1 cellular context compared by ENCODE assay signal in the genomic region with DNA sequence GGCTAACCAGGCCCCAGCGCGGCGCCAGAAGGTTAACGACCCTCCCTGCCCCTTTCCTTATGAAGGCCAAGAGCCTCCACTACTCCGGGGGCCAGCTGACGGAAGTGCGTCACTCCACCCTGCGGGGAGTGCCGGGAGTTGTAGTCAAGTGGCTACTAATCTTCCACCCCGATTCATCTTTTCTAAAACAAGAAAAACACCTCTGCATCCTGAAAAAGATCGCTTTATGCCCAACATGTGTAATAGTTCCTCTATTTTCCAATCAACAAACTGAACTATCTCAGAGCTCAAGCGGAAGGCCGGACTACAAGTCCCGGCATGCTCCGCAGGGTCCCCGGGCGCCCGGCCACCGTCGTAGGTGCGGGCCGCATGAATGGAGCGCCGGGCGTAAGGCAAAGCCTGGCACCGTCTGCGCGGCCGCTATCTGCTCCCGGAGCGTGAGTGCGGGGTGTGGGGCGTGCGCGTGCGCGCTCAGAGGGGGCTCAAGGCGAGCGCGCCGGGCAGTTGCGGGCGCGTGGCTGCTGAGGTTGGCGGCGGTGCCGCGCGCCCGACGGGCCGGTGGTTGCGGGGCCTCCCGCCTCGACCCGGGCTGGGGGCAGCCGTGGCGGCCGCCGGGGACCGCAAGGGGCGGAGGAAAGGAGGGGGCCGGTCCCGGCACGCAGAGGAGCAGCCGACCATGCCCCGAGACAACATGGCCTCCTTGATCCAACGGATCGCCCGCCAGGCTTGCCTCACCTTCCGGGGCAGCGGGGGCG.
TF ChIP-seq lines count a peak whose summit lies in the region.

A gene (plus strand): TSS at position 337 of the 755 bp plus-strand sequence. CDS start 340 bp downstream, at position 677.

TF ChIP-seq in GM12878, 131 proteins besides CTCF, POLR2A, EP300 and RAD21 (continued from another document and continues in another):
- TF ChIP-seq, protein P1, sequence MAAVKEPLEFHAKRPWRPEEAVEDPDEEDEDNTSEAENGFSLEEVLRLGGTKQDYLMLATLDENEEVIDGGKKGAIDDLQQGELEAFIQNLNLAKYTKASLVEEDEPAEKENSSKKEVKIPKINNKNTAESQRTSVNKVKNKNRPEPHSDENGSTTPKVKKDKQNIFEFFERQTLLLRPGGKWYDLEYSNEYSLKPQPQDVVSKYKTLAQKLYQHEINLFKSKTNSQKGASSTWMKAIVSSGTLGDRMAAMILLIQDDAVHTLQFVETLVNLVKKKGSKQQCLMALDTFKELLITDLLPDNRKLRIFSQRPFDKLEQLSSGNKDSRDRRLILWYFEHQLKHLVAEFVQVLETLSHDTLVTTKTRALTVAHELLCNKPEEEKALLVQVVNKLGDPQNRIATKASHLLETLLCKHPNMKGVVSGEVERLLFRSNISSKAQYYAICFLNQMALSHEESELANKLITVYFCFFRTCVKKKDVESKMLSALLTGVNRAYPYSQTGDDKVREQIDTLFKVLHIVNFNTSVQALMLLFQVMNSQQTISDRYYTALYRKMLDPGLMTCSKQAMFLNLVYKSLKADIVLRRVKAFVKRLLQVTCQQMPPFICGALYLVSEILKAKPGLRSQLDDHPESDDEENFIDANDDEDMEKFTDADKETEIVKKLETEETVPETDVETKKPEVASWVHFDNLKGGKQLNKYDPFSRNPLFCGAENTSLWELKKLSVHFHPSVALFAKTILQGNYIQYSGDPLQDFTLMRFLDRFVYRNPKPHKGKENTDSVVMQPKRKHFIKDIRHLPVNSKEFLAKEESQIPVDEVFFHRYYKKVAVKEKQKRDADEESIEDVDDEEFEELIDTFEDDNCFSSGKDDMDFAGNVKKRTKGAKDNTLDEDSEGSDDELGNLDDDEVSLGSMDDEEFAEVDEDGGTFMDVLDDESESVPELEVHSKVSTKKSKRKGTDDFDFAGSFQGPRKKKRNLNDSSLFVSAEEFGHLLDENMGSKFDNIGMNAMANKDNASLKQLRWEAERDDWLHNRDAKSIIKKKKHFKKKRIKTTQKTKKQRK (IDR thresholded peaks at IDR 0.05; ENCODE audit: low read depth, low read length), result no peak
- peak; percentile 75 for TF ChIP-seq BACH1 (IDR thresholded peaks at IDR 0.05; ENCODE audit: borderline replicate concordance)
- TF ChIP-seq, protein P2, sequence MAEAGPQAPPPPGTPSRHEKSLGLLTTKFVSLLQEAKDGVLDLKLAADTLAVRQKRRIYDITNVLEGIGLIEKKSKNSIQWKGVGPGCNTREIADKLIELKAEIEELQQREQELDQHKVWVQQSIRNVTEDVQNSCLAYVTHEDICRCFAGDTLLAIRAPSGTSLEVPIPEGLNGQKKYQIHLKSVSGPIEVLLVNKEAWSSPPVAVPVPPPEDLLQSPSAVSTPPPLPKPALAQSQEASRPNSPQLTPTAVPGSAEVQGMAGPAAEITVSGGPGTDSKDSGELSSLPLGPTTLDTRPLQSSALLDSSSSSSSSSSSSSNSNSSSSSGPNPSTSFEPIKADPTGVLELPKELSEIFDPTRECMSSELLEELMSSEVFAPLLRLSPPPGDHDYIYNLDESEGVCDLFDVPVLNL (IDR thresholded peaks at IDR 0.05; ENCODE audit: low read depth, low read length), result no peak
- TF ChIP-seq, protein P3, sequence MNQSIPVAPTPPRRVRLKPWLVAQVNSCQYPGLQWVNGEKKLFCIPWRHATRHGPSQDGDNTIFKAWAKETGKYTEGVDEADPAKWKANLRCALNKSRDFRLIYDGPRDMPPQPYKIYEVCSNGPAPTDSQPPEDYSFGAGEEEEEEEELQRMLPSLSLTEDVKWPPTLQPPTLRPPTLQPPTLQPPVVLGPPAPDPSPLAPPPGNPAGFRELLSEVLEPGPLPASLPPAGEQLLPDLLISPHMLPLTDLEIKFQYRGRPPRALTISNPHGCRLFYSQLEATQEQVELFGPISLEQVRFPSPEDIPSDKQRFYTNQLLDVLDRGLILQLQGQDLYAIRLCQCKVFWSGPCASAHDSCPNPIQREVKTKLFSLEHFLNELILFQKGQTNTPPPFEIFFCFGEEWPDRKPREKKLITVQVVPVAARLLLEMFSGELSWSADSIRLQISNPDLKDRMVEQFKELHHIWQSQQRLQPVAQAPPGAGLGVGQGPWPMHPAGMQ (IDR thresholded peaks at IDR 0.05; ENCODE audit: borderline replicate concordance), result no peak
- TF ChIP-seq FOXK2 (IDR thresholded peaks at IDR 0.05), result no peak
- TF ChIP-seq TAF1 (IDR thresholded peaks at IDR 0.05; ENCODE audit: borderline replicate concordance, low read depth, low read length), result peak; percentile 43; the same call in 1 of the 2 replicates
- peak; percentile 37; the same call in 2 of the 3 replicates for TF ChIP-seq POU2F2 (IDR thresholded peaks at IDR 0.05; ENCODE audit: borderline replicate concordance, low read depth, low read length)
- TF ChIP-seq RUNX3 (IDR thresholded peaks at IDR 0.05; ENCODE audit: low read length), result peak; percentile 25; the same call in 1 of the 2 replicates
- TF ChIP-seq, protein P4, sequence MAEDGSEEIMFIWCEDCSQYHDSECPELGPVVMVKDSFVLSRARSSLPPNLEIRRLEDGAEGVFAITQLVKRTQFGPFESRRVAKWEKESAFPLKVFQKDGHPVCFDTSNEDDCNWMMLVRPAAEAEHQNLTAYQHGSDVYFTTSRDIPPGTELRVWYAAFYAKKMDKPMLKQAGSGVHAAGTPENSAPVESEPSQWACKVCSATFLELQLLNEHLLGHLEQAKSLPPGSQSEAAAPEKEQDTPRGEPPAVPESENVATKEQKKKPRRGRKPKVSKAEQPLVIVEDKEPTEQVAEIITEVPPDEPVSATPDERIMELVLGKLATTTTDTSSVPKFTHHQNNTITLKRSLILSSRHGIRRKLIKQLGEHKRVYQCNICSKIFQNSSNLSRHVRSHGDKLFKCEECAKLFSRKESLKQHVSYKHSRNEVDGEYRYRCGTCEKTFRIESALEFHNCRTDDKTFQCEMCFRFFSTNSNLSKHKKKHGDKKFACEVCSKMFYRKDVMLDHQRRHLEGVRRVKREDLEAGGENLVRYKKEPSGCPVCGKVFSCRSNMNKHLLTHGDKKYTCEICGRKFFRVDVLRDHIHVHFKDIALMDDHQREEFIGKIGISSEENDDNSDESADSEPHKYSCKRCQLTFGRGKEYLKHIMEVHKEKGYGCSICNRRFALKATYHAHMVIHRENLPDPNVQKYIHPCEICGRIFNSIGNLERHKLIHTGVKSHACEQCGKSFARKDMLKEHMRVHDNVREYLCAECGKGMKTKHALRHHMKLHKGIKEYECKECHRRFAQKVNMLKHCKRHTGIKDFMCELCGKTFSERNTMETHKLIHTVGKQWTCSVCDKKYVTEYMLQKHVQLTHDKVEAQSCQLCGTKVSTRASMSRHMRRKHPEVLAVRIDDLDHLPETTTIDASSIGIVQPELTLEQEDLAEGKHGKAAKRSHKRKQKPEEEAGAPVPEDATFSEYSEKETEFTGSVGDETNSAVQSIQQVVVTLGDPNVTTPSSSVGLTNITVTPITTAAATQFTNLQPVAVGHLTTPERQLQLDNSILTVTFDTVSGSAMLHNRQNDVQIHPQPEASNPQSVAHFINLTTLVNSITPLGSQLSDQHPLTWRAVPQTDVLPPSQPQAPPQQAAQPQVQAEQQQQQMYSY (CRISPR knock-in tag; IDR thresholded peaks at IDR 0.05), result no peak
- TF ChIP-seq, protein P5, sequence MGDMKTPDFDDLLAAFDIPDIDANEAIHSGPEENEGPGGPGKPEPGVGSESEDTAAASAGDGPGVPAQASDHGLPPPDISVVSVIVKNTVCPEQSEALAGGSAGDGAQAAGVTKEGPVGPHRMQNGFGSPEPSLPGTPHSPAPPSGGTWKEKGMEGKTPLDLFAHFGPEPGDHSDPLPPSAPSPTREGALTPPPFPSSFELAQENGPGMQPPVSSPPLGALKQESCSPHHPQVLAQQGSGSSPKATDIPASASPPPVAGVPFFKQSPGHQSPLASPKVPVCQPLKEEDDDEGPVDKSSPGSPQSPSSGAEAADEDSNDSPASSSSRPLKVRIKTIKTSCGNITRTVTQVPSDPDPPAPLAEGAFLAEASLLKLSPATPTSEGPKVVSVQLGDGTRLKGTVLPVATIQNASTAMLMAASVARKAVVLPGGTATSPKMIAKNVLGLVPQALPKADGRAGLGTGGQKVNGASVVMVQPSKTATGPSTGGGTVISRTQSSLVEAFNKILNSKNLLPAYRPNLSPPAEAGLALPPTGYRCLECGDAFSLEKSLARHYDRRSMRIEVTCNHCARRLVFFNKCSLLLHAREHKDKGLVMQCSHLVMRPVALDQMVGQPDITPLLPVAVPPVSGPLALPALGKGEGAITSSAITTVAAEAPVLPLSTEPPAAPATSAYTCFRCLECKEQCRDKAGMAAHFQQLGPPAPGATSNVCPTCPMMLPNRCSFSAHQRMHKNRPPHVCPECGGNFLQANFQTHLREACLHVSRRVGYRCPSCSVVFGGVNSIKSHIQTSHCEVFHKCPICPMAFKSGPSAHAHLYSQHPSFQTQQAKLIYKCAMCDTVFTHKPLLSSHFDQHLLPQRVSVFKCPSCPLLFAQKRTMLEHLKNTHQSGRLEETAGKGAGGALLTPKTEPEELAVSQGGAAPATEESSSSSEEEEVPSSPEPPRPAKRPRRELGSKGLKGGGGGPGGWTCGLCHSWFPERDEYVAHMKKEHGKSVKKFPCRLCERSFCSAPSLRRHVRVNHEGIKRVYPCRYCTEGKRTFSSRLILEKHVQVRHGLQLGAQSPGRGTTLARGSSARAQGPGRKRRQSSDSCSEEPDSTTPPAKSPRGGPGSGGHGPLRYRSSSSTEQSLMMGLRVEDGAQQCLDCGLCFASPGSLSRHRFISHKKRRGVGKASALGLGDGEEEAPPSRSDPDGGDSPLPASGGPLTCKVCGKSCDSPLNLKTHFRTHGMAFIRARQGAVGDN (IDR thresholded peaks at IDR 0.05), result peak; percentile 55
- TF ChIP-seq, protein P6, sequence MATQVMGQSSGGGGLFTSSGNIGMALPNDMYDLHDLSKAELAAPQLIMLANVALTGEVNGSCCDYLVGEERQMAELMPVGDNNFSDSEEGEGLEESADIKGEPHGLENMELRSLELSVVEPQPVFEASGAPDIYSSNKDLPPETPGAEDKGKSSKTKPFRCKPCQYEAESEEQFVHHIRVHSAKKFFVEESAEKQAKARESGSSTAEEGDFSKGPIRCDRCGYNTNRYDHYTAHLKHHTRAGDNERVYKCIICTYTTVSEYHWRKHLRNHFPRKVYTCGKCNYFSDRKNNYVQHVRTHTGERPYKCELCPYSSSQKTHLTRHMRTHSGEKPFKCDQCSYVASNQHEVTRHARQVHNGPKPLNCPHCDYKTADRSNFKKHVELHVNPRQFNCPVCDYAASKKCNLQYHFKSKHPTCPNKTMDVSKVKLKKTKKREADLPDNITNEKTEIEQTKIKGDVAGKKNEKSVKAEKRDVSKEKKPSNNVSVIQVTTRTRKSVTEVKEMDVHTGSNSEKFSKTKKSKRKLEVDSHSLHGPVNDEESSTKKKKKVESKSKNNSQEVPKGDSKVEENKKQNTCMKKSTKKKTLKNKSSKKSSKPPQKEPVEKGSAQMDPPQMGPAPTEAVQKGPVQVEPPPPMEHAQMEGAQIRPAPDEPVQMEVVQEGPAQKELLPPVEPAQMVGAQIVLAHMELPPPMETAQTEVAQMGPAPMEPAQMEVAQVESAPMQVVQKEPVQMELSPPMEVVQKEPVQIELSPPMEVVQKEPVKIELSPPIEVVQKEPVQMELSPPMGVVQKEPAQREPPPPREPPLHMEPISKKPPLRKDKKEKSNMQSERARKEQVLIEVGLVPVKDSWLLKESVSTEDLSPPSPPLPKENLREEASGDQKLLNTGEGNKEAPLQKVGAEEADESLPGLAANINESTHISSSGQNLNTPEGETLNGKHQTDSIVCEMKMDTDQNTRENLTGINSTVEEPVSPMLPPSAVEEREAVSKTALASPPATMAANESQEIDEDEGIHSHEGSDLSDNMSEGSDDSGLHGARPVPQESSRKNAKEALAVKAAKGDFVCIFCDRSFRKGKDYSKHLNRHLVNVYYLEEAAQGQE (IDR thresholded peaks at IDR 0.05; ENCODE audit: low read depth, low read length), result no peak
- peak; percentile 74 for TF ChIP-seq NR2F1 (conservative IDR thresholded peaks at IDR 0.05)
- 0 out of 2 replicates have a peak, but pooled peaks have one; percentile 12 for TF ChIP-seq MEF2A (IDR thresholded peaks at IDR 0.05; ENCODE audit: insufficient read depth, low read depth, low read length)
- TF ChIP-seq, protein P7, sequence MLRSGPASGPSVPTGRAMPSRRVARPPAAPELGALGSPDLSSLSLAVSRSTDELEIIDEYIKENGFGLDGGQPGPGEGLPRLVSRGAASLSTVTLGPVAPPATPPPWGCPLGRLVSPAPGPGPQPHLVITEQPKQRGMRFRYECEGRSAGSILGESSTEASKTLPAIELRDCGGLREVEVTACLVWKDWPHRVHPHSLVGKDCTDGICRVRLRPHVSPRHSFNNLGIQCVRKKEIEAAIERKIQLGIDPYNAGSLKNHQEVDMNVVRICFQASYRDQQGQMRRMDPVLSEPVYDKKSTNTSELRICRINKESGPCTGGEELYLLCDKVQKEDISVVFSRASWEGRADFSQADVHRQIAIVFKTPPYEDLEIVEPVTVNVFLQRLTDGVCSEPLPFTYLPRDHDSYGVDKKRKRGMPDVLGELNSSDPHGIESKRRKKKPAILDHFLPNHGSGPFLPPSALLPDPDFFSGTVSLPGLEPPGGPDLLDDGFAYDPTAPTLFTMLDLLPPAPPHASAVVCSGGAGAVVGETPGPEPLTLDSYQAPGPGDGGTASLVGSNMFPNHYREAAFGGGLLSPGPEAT (IDR thresholded peaks at IDR 0.05; ENCODE audit: low read depth), result peak; percentile 59; the same call in 1 of the 2 replicates
- no peak for TF ChIP-seq MYB (IDR thresholded peaks at IDR 0.05; ENCODE audit: borderline replicate concordance, low read depth, low read length)
- peak; percentile 70; the same call in 1 of the 2 replicates for TF ChIP-seq HDGF (IDR thresholded peaks at IDR 0.05)
- TF ChIP-seq HCFC1 (IDR thresholded peaks at IDR 0.05; ENCODE audit: low read length), result peak; percentile 90
- TF ChIP-seq, protein P8, sequence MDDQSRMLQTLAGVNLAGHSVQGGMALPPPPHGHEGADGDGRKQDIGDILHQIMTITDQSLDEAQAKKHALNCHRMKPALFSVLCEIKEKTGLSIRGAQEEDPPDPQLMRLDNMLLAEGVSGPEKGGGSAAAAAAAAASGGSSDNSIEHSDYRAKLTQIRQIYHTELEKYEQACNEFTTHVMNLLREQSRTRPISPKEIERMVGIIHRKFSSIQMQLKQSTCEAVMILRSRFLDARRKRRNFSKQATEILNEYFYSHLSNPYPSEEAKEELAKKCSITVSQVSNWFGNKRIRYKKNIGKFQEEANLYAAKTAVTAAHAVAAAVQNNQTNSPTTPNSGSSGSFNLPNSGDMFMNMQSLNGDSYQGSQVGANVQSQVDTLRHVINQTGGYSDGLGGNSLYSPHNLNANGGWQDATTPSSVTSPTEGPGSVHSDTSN (IDR thresholded peaks at IDR 0.05; ENCODE audit: insufficient replicate concordance, low read depth, low read length), result peak; percentile 77
- TF ChIP-seq SIN3A (IDR thresholded peaks at IDR 0.05; ENCODE audit: low read depth, low read length), result 0 out of 2 replicates have a peak, but pooled peaks have one; percentile 62
- TF ChIP-seq RFX5 (IDR thresholded peaks at IDR 0.05; ENCODE audit: low read depth, low read length), result no peak
- TF ChIP-seq, protein P9, sequence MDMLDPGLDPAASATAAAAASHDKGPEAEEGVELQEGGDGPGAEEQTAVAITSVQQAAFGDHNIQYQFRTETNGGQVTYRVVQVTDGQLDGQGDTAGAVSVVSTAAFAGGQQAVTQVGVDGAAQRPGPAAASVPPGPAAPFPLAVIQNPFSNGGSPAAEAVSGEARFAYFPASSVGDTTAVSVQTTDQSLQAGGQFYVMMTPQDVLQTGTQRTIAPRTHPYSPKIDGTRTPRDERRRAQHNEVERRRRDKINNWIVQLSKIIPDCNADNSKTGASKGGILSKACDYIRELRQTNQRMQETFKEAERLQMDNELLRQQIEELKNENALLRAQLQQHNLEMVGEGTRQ (IDR thresholded peaks at IDR 0.05; ENCODE audit: borderline replicate concordance, low read depth, low read length), result no peak; the same call in 1 of the 2 replicates
- TF ChIP-seq, protein P10, sequence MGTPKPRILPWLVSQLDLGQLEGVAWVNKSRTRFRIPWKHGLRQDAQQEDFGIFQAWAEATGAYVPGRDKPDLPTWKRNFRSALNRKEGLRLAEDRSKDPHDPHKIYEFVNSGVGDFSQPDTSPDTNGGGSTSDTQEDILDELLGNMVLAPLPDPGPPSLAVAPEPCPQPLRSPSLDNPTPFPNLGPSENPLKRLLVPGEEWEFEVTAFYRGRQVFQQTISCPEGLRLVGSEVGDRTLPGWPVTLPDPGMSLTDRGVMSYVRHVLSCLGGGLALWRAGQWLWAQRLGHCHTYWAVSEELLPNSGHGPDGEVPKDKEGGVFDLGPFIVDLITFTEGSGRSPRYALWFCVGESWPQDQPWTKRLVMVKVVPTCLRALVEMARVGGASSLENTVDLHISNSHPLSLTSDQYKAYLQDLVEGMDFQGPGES (IDR thresholded peaks at IDR 0.05), result no peak
- peak; percentile 91 for TF ChIP-seq PAX5 (IDR thresholded peaks at IDR 0.05; ENCODE audit: borderline replicate concordance, low read depth, low read length)
